In the genomic region with DNA sequence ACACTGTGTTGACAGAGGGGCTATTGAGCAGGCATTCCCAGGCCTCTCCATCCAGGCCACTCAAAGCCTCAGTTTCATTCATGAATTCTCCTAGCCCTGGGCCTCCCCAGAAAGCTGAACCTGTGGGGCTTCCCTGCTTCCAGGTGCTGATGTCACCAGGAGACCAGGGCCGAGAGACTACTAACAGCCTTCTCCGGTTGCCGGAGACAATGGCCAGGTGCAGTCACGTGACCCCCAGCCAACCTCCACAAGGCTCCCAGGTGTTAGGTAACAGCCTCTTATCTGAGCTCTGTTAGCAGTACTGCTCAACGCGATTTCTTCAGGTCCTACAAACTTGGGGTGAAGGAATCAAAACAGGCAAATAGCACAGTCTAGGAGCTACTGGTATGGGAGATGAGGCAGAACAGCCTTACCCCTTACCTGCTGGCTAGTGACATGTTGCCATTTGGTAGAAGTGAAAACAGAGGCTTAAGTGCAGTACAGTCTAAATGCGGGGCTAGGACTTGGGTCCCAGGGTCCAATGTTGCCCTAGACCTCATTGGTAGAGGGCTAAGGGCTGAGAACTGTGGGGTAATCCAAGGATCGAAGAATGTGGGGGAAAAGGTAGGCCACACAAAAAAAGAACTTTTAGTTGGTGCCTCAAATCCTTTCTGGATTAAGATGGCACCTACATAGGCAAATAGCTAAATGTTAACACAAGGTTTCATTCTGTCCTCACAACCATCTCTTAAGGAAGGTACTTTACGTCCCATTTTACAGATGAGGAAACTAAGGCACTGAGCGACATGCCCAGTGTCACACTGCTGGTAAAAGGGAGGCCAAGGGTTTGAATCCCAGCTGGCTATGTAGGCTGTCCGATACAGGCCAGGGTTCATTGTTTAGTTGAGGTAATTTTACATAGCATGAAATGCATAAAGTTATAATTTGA, we compare ENCODE assay signal across 8 cellular contexts. TPM values are rescaled to one million over a fixed set of nuclear protein-coding genes. Genes with fewer than 3 reads are reported as not detected.
DNase-seq lines count a peak whose midpoint lies in the region; ATAC-seq lines count a peak whose summit lies in the region.

No MANE protein-coding gene starts in this region.

- no peak for ATAC-seq in activated CD8-positive, alpha-beta memory T cell treated with anti-CD3 and anti-CD28 coated beads, Interleukin-2, amount 10 ng/mL, durations not matched to agents 7 days and 5 days
- ATAC-seq in HG02938 (IDR thresholded peaks at IDR 0.05; ENCODE audit: unreplicated experiment) = no peak
- ATAC-seq in HG03378 (IDR thresholded peaks at IDR 0.05; ENCODE audit: unreplicated experiment) = no peak

- peaks cover 64% of the 10 kb centered on the region for H3K4me1 Mint-ChIP-seq in activated CD8-positive, alpha-beta memory T cell treated with anti-CD3 and anti-CD28 coated beads, Interleukin-2, amount 10 ng/mL, durations not matched to agents 7 days and 5 days

- H3K4me3 Mint-ChIP-seq in activated CD8-positive, alpha-beta memory T cell treated with anti-CD3 and anti-CD28 coated beads, Interleukin-2, amount 10 ng/mL, durations not matched to agents 7 days and 5 days = peak overlapping the region; percentile 99

- H3K36me3 Mint-ChIP-seq in activated CD8-positive, alpha-beta memory T cell treated with anti-CD3 and anti-CD28 coated beads, Interleukin-2, amount 10 ng/mL, durations not matched to agents 7 days and 5 days = peaks cover 63% of the 10 kb centered on the region

- H3K27ac Mint-ChIP-seq in activated CD8-positive, alpha-beta memory T cell treated with anti-CD3 and anti-CD28 coated beads, Interleukin-2, amount 10 ng/mL, durations not matched to agents 7 days and 5 days = peak overlapping the region; percentile 100

- peak; percentile 61 for DNase-seq in activated CD8-positive, alpha-beta memory T cell treated with anti-CD3 and anti-CD28 coated beads, Interleukin-2, amount 10 ng/mL, durations not matched to agents 7 days and 5 days
- no peak for DNase-seq in activated CD8-positive, alpha-beta memory T cell treated with anti-CD3 and anti-CD28 coated beads for 24 hours
- DNase-seq in RPMI8226 (peak; percentile 80), germinal center (ENCODE audit: low spot score) (peak; percentile 0), NCI-H446 treated with DMSO at 0.1 percent for 48 hours (lab: John Stamatoyannopoulos, UW) (no peak)

- no peaks in the 10 kb centered on the region for H3K27me3 Mint-ChIP-seq in activated CD8-positive, alpha-beta memory T cell treated with anti-CD3 and anti-CD28 coated beads, Interleukin-2, amount 10 ng/mL, durations not matched to agents 7 days and 5 days

- peak overlapping the region; percentile 46 for H3K27ac ChIP-seq in stomach smooth muscle (ENCODE audit: low read length)

- H3K9me3 ChIP-seq in stomach smooth muscle (ENCODE audit: control insufficient read depth in 2 of 2, low read length in 2 of 2) = no peaks in the 10 kb centered on the region

- peaks cover 34% of the 10 kb centered on the region for H3K4me1 ChIP-seq in stomach smooth muscle (ENCODE audit: control insufficient read depth, insufficient read depth, low read length)

- H3K27me3 ChIP-seq in stomach smooth muscle (ENCODE audit: control insufficient read depth in 1 of 2, insufficient read depth in 2 of 2, low read length in 2 of 2) = no peaks in the 10 kb centered on the region

- H3K4me3 ChIP-seq in stomach smooth muscle (ENCODE audit: low read length in 2 of 2) = no peak overlapping the region

- H3K9ac ChIP-seq in stomach smooth muscle (ENCODE audit: low read length in 2 of 2) = no peak overlapping the region

- no peaks in the 10 kb centered on the region for H3K36me3 ChIP-seq in stomach smooth muscle (ENCODE audit: control insufficient read depth in 2 of 2, insufficient read depth in 2 of 2, low read length in 2 of 2)

- H3K9me3 Mint-ChIP-seq in activated CD8-positive, alpha-beta memory T cell treated with anti-CD3 and anti-CD28 coated beads, Interleukin-2, amount 10 ng/mL, durations not matched to agents 7 days and 5 days (ENCODE audit: low read depth) = no peaks in the 10 kb centered on the region

- CTCF ChIA-PET in activated CD8-positive, alpha-beta memory T cell treated with anti-CD3 and anti-CD28 coated beads, Interleukin-2, amount 10 ng/mL, durations not matched to agents 7 days and 5 days (lab: Charles Lee) = interaction anchor here (0.9 to 10.0 kb wide), 9 partner anchors 12 to 99 kb away, joined by 3 to 175 read pairs (median 10); no protein-coding TSS in a partner anchor

RNA-seq across cellular contexts. Expression of a gene that starts 3.8 kb away (rescaled TPM):
- 100 to 1,000 TPM; 151 to 214 TPM for total RNA-seq in activated CD8-positive, alpha-beta memory T cell treated with anti-CD3 and anti-CD28 coated beads, Interleukin-2, amount 10 ng/mL, durations not matched to agents 7 days and 5 days

Comparison
In these comparisons a context has a peak if more than half of its experiments do, and no peak if none do; other contexts are left out.
1. DNase-seq: peak in activated CD8-positive, alpha-beta memory T cell treated with anti-CD3 and anti-CD28 coated beads, Interleukin-2, amount 10 ng/mL, durations not matched to agents 7 days and 5 days (single experiment), RPMI8226 (single experiment) and germinal center (single experiment); none in activated CD8-positive, alpha-beta memory T cell treated with anti-CD3 and anti-CD28 coated beads for 24 hours (single experiment) and NCI-H446 treated with DMSO at 0.1 percent for 48 hours (single experiment).